Comparison of ENCODE assay signal across 7 cellular contexts in genomic region chr7:35202353-35202752, GRCh38. TPM values are rescaled to one million over a fixed set of nuclear protein-coding genes. Genes with fewer than 3 reads are reported as not detected.
"Had no signal": no experiment of that assay in that cellular context is flagged by ENCODE, and none has a peak within 500 bp of the region (broad histone marks: within the 10 kb centered on the region; RNA-seq: fewer than 3 reads in every experiment).

No MANE protein-coding gene starts in this region.

RNA-seq across cellular contexts. Expression of gene TBX20, which starts 51.5 kb away (rescaled TPM):
- total RNA-seq: activated CD8-positive, alpha-beta memory T cell treated with anti-CD3 and anti-CD28 coated beads for 36 hours; activated CD8-positive, alpha-beta T cell treated with anti-CD3 and anti-CD28 coated beads for 36 hours; activated naive CD4-positive, alpha-beta T cell treated with anti-CD3 and anti-CD28 coated beads for 36 hours; activated naive CD4-positive, alpha-beta T cell treated with anti-CD3 and anti-CD28 coated beads, Interleukin-2, amount 50 U/mL, for 72 hours; aorta; body of pancreas; T-helper 17 cell had no signal
